11 cellular contexts compared by ENCODE assay signal in the genomic region with DNA sequence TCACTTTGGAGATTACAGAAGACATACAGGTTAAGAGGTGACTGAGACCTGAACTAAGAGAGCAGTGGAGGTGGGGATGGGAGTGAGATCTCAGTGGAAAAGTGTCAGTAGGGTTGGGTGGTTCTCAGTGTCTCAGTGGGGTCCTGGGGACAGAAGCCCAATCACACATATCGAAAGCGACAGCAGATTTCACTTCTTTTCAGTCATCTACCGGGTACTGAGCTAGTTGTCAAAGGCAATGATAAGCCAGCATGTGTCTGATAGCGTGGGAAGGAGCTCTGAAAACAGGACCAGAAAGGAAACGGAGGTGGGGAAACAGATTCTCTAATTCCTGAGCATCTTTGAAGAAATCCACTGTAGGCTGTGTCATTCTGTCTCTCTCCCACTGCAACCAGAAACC.
DNase-seq lines count a peak whose midpoint lies in the region; ATAC-seq lines count a peak whose summit lies in the region.
"Had no signal": no experiment of that assay in that cellular context is flagged by ENCODE, and none has a peak within 500 bp of the region (broad histone marks: within the 10 kb centered on the region; RNA-seq: fewer than 3 reads in every experiment).

No MANE protein-coding gene starts in this region.

- ATAC-seq in GM19023 (IDR thresholded peaks at IDR 0.05; ENCODE audit: unreplicated experiment) (peak; percentile 59), HG03108 (IDR thresholded peaks at IDR 0.05; ENCODE audit: unreplicated experiment) (peak; percentile 37), HG02840 (IDR thresholded peaks at IDR 0.05; ENCODE audit: low FRiP score, unreplicated experiment) (no peak)

- H3K36me3 ChIP-seq in BLaER1 treated with 17β-estradiol and CSF1 and Interleukin-3, amounts not matched to agents 10 nM and 100 nM: no peaks in the 10 kb centered on the region
- H3K36me3 ChIP-seq: left ventricle myocardium inferior, tibial nerve had no signal

- H3K4me3 ChIP-seq in BLaER1 treated with 17β-estradiol and CSF1 and Interleukin-3, amounts not matched to agents 10 nM and 100 nM: no peak overlapping the region
- H3K4me3 ChIP-seq: left ventricle myocardium inferior, tibial nerve had no signal

- H3K4me2 ChIP-seq in BLaER1 treated with 17β-estradiol and CSF1 and Interleukin-3, amounts not matched to agents 10 nM and 100 nM: peak overlapping the region in 9 of 11 experiments; percentile 43 to 90 (median 82); a peak in 18 of 22 replicates

- peaks cover 17 to 43% (median 28%) of the 10 kb centered on the region in 11 experiments for H3K9me3 ChIP-seq in BLaER1 treated with 17β-estradiol and CSF1 and Interleukin-3, amounts not matched to agents 10 nM and 100 nM (replicated peaks in 1 of 11)

- H3K27me3 ChIP-seq in BLaER1 treated with 17β-estradiol and CSF1 and Interleukin-3, amounts not matched to agents 10 nM and 100 nM: no peaks in the 10 kb centered on the region
- H3K27me3 ChIP-seq: tibial nerve had no signal

- no peak overlapping the region for H3K9ac ChIP-seq in BLaER1 treated with 17β-estradiol and CSF1 and Interleukin-3, amounts not matched to agents 10 nM and 100 nM

- H3K27ac ChIP-seq in BLaER1 treated with 17β-estradiol and CSF1 and Interleukin-3, amounts not matched to agents 10 nM and 100 nM: peak overlapping the region in 1 of 11 experiments; percentile 29; a peak in 1 of 22 replicates
- H3K27ac ChIP-seq: left ventricle myocardium inferior, tibial nerve had no signal

- H4K20me1 ChIP-seq in BLaER1 treated with 17β-estradiol and CSF1 and Interleukin-3, amounts not matched to agents 10 nM and 100 nM: 0 out of 22 replicates have a peak, but pooled peaks cover 0 to 3% (median 0%) of the 10 kb centered on the region in 11 experiments

- peaks cover 6 to 60% (median 40%) of the 10 kb centered on the region in 10 experiments; a peak in 19 of 20 replicates for H3K4me1 ChIP-seq in BLaER1 treated with 17β-estradiol and CSF1 and Interleukin-3, amounts not matched to agents 10 nM and 100 nM
- H3K4me1 ChIP-seq: left ventricle myocardium inferior, tibial nerve had no signal

- peak; percentile 55 for DNase-seq in activated naive CD4-positive, alpha-beta T cell treated with anti-CD3 and anti-CD28 coated beads, Interleukin-2, amount 50 U/mL, for 16 hours
- no peak for DNase-seq in HK-2 (ENCODE audit: unreplicated experiment)
- DNase-seq in retina: no peak
- no peak for DNase-seq in pons (ENCODE audit: low spot score)
- DNase-seq: left ventricle myocardium inferior, NCI-H446 treated with DMSO at 0.1 percent for 48 hours had no signal
